In the genomic region with DNA sequence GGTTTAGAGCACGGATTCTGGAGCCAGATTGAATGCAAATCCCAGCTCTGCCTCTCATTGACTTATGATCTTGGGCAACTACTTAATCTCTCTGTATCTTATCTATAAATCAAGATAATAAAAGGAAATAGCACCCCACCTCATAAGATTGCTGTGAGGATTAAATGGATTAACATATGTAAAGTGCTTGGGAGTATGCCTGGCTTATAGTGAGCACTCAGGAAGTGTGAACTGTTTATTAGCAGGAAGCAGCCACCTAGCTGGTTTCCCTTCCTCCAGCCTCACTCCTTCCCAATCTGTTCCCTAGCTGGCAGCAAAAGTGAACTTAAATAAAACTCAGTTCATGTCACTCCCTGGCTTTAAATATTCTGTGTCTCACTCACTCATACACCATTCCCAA, we compare ENCODE assay signal across 15 cellular contexts.
DNase-seq lines count a peak whose midpoint lies in the region; ATAC-seq, FAIRE-seq and TF ChIP-seq lines count a peak whose summit lies in the region.
"Had no signal": no experiment of that assay in that cellular context is flagged by ENCODE, and none has a peak within 500 bp of the region (broad histone marks: within the 10 kb centered on the region; RNA-seq: fewer than 3 reads in every experiment).

No MANE protein-coding gene starts in this region.

- no peak for TF ChIP-seq CTCF in D721Med (IDR thresholded peaks at IDR 0.05; ENCODE audit: insufficient read depth, missing control alignments)
- TF ChIP-seq CTCF in endothelial cell (IDR thresholded peaks at IDR 0.05; ENCODE audit: unreplicated experiment), result no peak

- ATAC-seq in HG02938 (IDR thresholded peaks at IDR 0.05; ENCODE audit: unreplicated experiment) (no peak), GM19467 (IDR thresholded peaks at IDR 0.05; ENCODE audit: unreplicated experiment) (no peak), GM19023 (IDR thresholded peaks at IDR 0.05; ENCODE audit: unreplicated experiment) (no peak)
- ATAC-seq: CD8-positive, alpha-beta T cell had no signal

- H3K36me3 Mint-ChIP-seq in endothelial cell (ENCODE audit: low read depth, unreplicated experiment), result no peaks in the 10 kb centered on the region
- H3K36me3 Mint-ChIP-seq: CD8-positive, alpha-beta T cell; IgD-negative memory B cell had no signal

- H3K27me3 Mint-ChIP-seq in endothelial cell (ENCODE audit: unreplicated experiment), result peaks cover 4% of the 10 kb centered on the region
- H3K27me3 Mint-ChIP-seq: IgD-negative memory B cell had no signal

- peaks cover 19% of the 10 kb centered on the region for H3K4me1 Mint-ChIP-seq in endothelial cell (ENCODE audit: unreplicated experiment)
- H3K4me1 Mint-ChIP-seq: IgD-negative memory B cell had no signal

- H3K27ac Mint-ChIP-seq in endothelial cell (ENCODE audit: unreplicated experiment), result peak overlapping the region; percentile 65
- H3K27ac Mint-ChIP-seq: CD8-positive, alpha-beta T cell; IgD-negative memory B cell had no signal

- FAIRE-seq in D721Med (lab: Jason Lieb, UNC), result peak; percentile 55
- FAIRE-seq: A204.1, GM12892, GM19239, H1 had no signal

- H3K9me3 Mint-ChIP-seq in endothelial cell (ENCODE audit: unreplicated experiment), result no peaks in the 10 kb centered on the region
- H3K9me3 Mint-ChIP-seq: CD8-positive, alpha-beta T cell had no signal

- no peak overlapping the region for H3K4me3 Mint-ChIP-seq in endothelial cell (ENCODE audit: unreplicated experiment)
- H3K4me3 Mint-ChIP-seq: CD8-positive, alpha-beta T cell; IgD-negative memory B cell had no signal

- DNase-seq in D721Med (ENCODE audit: insufficient read length, low spot score) (no peak), NCI-H82 (lab: John Stamatoyannopoulos, UW) (peak; percentile 56), endothelial cell (ENCODE audit: low spot score) (no peak)
- no peak for DNase-seq in stimulated activated CD4-positive, alpha-beta T cell treated with anti-CD3 and anti-CD28 coated beads, Interleukin-2, amount 100 ng/mL, for 24 hours
- DNase-seq: BE2C; CD8-positive, alpha-beta T cell; COR-L47 had no signal
